In the genomic region with DNA sequence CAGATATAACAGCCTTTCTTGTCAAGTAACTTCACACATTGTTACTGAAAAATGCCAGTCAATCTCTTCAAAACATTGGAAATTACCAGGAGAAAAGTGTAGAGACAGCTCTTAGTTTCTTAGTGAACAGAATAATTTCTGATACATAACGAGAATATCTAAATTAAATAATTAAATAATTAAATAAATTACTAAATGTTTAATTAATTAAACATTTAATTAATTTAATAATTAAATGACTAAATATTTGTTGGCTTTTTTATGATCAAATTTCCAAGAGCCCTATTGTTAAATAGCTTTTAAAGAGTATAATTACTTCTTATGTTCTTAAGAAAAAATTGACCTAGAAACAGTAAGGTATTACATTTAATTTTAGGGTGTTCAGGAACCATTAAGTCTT, we compare ENCODE assay signal across 19 cellular contexts.
A peak's percentile ranks its signal among the peaks of the same experiment; 100 is the strongest.
DNase-seq lines count a peak whose midpoint lies in the region; ATAC-seq, FAIRE-seq and TF ChIP-seq lines count a peak whose summit lies in the region.
"Had no signal": no experiment of that assay in that cellular context is flagged by ENCODE, and none has a peak within 500 bp of the region (broad histone marks: within the 10 kb centered on the region; RNA-seq: fewer than 3 reads in every experiment).

No MANE protein-coding gene starts in this region.

- H3K4me1 ChIP-seq in A549 (no peaks in the 10 kb centered on the region), left ventricle myocardium inferior (no peaks in the 10 kb centered on the region)
- H3K4me1 ChIP-seq in effector memory CD4-positive, alpha-beta T cell (ENCODE audit: control insufficient read depth, insufficient read depth, low read length, poor library complexity, severe bottlenecking): no peaks in the 10 kb centered on the region
- H3K4me1 ChIP-seq: Caco-2 had no signal

- TF ChIP-seq POLR2A in A549 (IDR thresholded peaks at IDR 0.05; ENCODE audit: low read length): no peak

- no peak for FAIRE-seq in A549 (lab: Jason Lieb, UNC)
- peak; percentile 39 for FAIRE-seq in TTC549 (lab: Jason Lieb, UNC)
- peak; percentile 90 for FAIRE-seq in frontal cortex (lab: Jason Lieb, UNC)
- FAIRE-seq: D721Med, GM12892, GM18507 had no signal

- H3K27me3 ChIP-seq in effector memory CD4-positive, alpha-beta T cell (replicated peaks; ENCODE audit: control insufficient read depth, insufficient read depth, low read length, poor library complexity, severe bottlenecking): no peaks in the 10 kb centered on the region
- H3K27me3 ChIP-seq in left ventricle myocardium inferior (ENCODE audit: low read depth): no peaks in the 10 kb centered on the region

- POLR2A ChIA-PET in A549 (lab: Yijun Ruan, JAX): no interaction called here

- DNase-seq in A549 (ENCODE audit: low read depth in 1 of 2, low spot score in 1 of 2) (no peak), frontal cortex (ENCODE audit: low spot score in 2 of 2) (no peak), left ventricle myocardium inferior (no peak)
- no peak for DNase-seq in effector memory CD4-positive, alpha-beta T cell
- DNase-seq: AML-193; Caco-2; CD4-positive, alpha-beta T cell; GDM1; GOT3; H7; HFFc6 had no signal

- CTCF ChIA-PET in A549 (lab: Yijun Ruan, JAX): interaction anchor here (3.2 to 23.5 kb wide), 3 partner anchors 131 to 295 kb away, joined by 13 to 536 read pairs (median 162); a partner anchor contains a TSS

- no peak for TF ChIP-seq RAD21 in A549 (conservative IDR thresholded peaks at IDR 0.05 in 1 of 2, IDR thresholded peaks at IDR 0.05 in 1 of 2)

- no peak overlapping the region for H3K4me2 ChIP-seq in A549

- no peak overlapping the region for H3K27ac ChIP-seq in A549
- no peak overlapping the region for H3K27ac ChIP-seq in effector memory CD4-positive, alpha-beta T cell (ENCODE audit: insufficient read depth, low read length, poor library complexity, severe bottlenecking)
- no peak overlapping the region for H3K27ac ChIP-seq in left ventricle myocardium inferior (replicated peaks)
- H3K27ac ChIP-seq: C4-2B, HL-60 had no signal

- no peak for TF ChIP-seq EP300 in A549 (IDR thresholded peaks at IDR 0.05)

- intact Hi-C loops in left ventricle myocardium inferior (cut with micrococcal nuclease): no loop called here

- H3K36me3 ChIP-seq in effector memory CD4-positive, alpha-beta T cell (ENCODE audit: control insufficient read depth, insufficient read depth, low read length): no peaks in the 10 kb centered on the region
- no peaks in the 10 kb centered on the region for H3K36me3 ChIP-seq in left ventricle myocardium inferior

- no peaks in the 10 kb centered on the region for H3K9me3 ChIP-seq in A549
- no peaks in the 10 kb centered on the region for H3K9me3 ChIP-seq in effector memory CD4-positive, alpha-beta T cell (ENCODE audit: control insufficient read depth, low read length)
- H3K9me3 ChIP-seq in left ventricle myocardium inferior (replicated peaks): no peaks in the 10 kb centered on the region
- H3K9me3 ChIP-seq: Caco-2 had no signal

- ATAC-seq in A549 (no peak), GM18858 (IDR thresholded peaks at IDR 0.05; ENCODE audit: unreplicated experiment) (no peak)
- ATAC-seq: HCT116 had no signal

- H3K4me3 ChIP-seq in A549: no peak overlapping the region
- H3K4me3 ChIP-seq in effector memory CD4-positive, alpha-beta T cell (ENCODE audit: insufficient read depth, low read depth, low read length, poor library complexity, severe bottlenecking): no peak overlapping the region
- no peak overlapping the region for H3K4me3 ChIP-seq in left ventricle myocardium inferior

- no peak for TF ChIP-seq CTCF in A549 (IDR thresholded peaks at IDR 0.05)
- no peak for TF ChIP-seq CTCF in left ventricle myocardium inferior (IDR thresholded peaks at IDR 0.05; ENCODE audit: borderline replicate concordance)

- 85% methylated on average over 1 of the region's 1 CpG for WGBS in A549 (ENCODE audit: missing lambda C conversion rate)

TF ChIP-seq in A549, 52 proteins besides CTCF, POLR2A, EP300 and RAD21:
- TF ChIP-seq SMC3 (IDR thresholded peaks at IDR 0.05) (no peak), FOXS1 (CRISPR knock-in tag; IDR thresholded peaks at IDR 0.05) (no peak), ZC3H11A (IDR thresholded peaks at IDR 0.05) (peak; percentile 37), CHD4 (IDR thresholded peaks at IDR 0.05; ENCODE audit: borderline replicate concordance) (no peak), HDAC2 (IDR thresholded peaks at IDR 0.05) (no peak)
- TF ChIP-seq, protein P1, sequence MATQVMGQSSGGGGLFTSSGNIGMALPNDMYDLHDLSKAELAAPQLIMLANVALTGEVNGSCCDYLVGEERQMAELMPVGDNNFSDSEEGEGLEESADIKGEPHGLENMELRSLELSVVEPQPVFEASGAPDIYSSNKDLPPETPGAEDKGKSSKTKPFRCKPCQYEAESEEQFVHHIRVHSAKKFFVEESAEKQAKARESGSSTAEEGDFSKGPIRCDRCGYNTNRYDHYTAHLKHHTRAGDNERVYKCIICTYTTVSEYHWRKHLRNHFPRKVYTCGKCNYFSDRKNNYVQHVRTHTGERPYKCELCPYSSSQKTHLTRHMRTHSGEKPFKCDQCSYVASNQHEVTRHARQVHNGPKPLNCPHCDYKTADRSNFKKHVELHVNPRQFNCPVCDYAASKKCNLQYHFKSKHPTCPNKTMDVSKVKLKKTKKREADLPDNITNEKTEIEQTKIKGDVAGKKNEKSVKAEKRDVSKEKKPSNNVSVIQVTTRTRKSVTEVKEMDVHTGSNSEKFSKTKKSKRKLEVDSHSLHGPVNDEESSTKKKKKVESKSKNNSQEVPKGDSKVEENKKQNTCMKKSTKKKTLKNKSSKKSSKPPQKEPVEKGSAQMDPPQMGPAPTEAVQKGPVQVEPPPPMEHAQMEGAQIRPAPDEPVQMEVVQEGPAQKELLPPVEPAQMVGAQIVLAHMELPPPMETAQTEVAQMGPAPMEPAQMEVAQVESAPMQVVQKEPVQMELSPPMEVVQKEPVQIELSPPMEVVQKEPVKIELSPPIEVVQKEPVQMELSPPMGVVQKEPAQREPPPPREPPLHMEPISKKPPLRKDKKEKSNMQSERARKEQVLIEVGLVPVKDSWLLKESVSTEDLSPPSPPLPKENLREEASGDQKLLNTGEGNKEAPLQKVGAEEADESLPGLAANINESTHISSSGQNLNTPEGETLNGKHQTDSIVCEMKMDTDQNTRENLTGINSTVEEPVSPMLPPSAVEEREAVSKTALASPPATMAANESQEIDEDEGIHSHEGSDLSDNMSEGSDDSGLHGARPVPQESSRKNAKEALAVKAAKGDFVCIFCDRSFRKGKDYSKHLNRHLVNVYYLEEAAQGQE (IDR thresholded peaks at IDR 0.05): no peak
TF ChIP-seq in A549: peak in this region for 1.
